Comparison of ENCODE assay signal across 29 cellular contexts in genomic region chr7:80215734-80216133, GRCh38.
"Had no signal": no experiment of that assay in that cellular context is flagged by ENCODE, and none has a peak within 500 bp of the region (broad histone marks: within the 10 kb centered on the region; RNA-seq: fewer than 3 reads in every experiment).

No MANE protein-coding gene starts in this region.

- H3K27me3 ChIP-seq: brain microvascular endothelial cell, SJSA1 had no signal

- DNase-seq: activated CD4-positive, alpha-beta memory T cell treated with anti-CD3 and anti-CD28 coated beads, Interleukin-2, amount 10 ng/mL, durations not matched to agents 7 days and 5 days; activated CD4-positive, alpha-beta T cell treated with anti-CD3 and anti-CD28 coated beads for 1 hour; activated CD4-positive, alpha-beta T cell treated with anti-CD3 and anti-CD28 coated beads for 48 hours; activated CD4-positive, CD25-positive, alpha-beta regulatory T cell; activated CD8-positive, alpha-beta memory T cell treated with anti-CD3 and anti-CD28 coated beads for 24 hours; activated CD8-positive, alpha-beta memory T cell treated with anti-CD3 and anti-CD28 coated beads, Interleukin-2, amount 10 ng/mL, durations not matched to agents 7 days and 5 days; activated CD8-positive, alpha-beta memory T cell treated with anti-CD3 and anti-CD28 coated beads, Interleukin-2, amount 50 U/mL, for 48 hours; activated effector memory CD4-positive, alpha-beta T cell treated with Interleukin-2 at 50 U/mL for 16 hours; activated naive CD4-positive, alpha-beta T cell treated with anti-CD3 and anti-CD28 coated beads, Interleukin-2, amount 10 ng/mL, durations not matched to agents 7 days and 5 days; activated naive CD8-positive, alpha-beta T cell treated with anti-CD3 and anti-CD28 coated beads for 36 hours; activated T-cell treated with anti-CD3 and anti-CD28 coated beads, Interleukin-2, amount 50 U/mL, for 48 hours; amniotic stem cell; aorta; brain microvascular endothelial cell; central memory CD4-positive, alpha-beta T cell; Kasumi-1; MM.1S; MV-4-11; NCI-H1092; NCI-H1436 treated with DMSO at 0.1 percent for 48 hours; NCI-H1694 treated with DMSO at 0.1 percent for 48 hours; NCI-H2029; NCI-H345; NCI-H524 treated with DMSO at 0.1 percent for 48 hours; SHP77 treated with DMSO at 0.1 percent for 48 hours; T1000; WERI-Rb-1 had no signal

- H3K27ac ChIP-seq: brain microvascular endothelial cell, SJSA1, WERI-Rb-1 had no signal

- H3K4me3 ChIP-seq: SJSA1 had no signal

- ATAC-seq: activated CD8-positive, alpha-beta memory T cell treated with anti-CD3 and anti-CD28 coated beads, Interleukin-2, amount 10 ng/mL, durations not matched to agents 7 days and 5 days; Panc1 had no signal

- H3K9me3 Mint-ChIP-seq: activated naive CD4-positive, alpha-beta T cell treated with anti-CD3 and anti-CD28 coated beads, Interleukin-2, amount 10 ng/mL, durations not matched to agents 7 days and 5 days; activated naive CD8-positive, alpha-beta T cell treated with anti-CD3 and anti-CD28 coated beads for 36 hours had no signal

- H3K9me3 ChIP-seq: SJSA1 had no signal

- H3K36me3 Mint-ChIP-seq: activated CD8-positive, alpha-beta memory T cell treated with anti-CD3 and anti-CD28 coated beads, Interleukin-2, amount 10 ng/mL, durations not matched to agents 7 days and 5 days; activated naive CD4-positive, alpha-beta T cell treated with anti-CD3 and anti-CD28 coated beads, Interleukin-2, amount 10 ng/mL, durations not matched to agents 7 days and 5 days; activated naive CD8-positive, alpha-beta T cell treated with anti-CD3 and anti-CD28 coated beads for 36 hours had no signal

- H3K27ac Mint-ChIP-seq: activated CD4-positive, alpha-beta memory T cell treated with anti-CD3 and anti-CD28 coated beads, Interleukin-2, amount 10 ng/mL, durations not matched to agents 7 days and 5 days; activated CD8-positive, alpha-beta memory T cell treated with anti-CD3 and anti-CD28 coated beads, Interleukin-2, amount 10 ng/mL, durations not matched to agents 7 days and 5 days; activated naive CD4-positive, alpha-beta T cell treated with anti-CD3 and anti-CD28 coated beads, Interleukin-2, amount 10 ng/mL, durations not matched to agents 7 days and 5 days; activated naive CD8-positive, alpha-beta T cell treated with anti-CD3 and anti-CD28 coated beads for 36 hours had no signal

- H3K36me3 ChIP-seq: WERI-Rb-1 had no signal
